Comparison of ENCODE assay signal across 19 cellular contexts in the genomic region with DNA sequence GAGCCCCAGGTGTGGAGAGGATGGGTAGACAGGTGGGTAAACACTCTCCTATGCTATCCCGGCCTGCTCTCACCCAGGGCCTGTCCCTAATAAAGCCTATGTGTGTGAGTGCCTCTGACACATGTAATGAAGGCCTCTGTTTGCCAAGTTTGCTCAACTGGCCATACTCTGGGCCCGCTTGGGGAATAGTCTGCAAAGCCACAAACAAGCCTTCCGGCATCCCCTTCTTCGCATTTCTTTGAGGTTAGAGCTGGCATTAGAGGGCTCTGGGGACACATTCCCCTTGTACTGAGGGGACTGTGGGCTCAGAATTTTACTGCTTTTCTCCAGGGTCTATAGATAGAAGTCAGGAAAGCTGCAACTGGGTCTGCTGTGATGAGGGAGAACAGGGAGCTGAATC.
DNase-seq lines count a peak whose midpoint lies in the region; ATAC-seq lines count a peak whose summit lies in the region.
"Had no signal": no experiment of that assay in that cellular context is flagged by ENCODE, and none has a peak within 500 bp of the region (broad histone marks: within the 10 kb centered on the region; RNA-seq: fewer than 3 reads in every experiment).

No MANE protein-coding gene starts in this region.

- H3K79me1 ChIP-seq in neuronal stem cell (ENCODE audit: low read depth, low read length) = no peaks in the 10 kb centered on the region

- no peak overlapping the region for H3K4me3 ChIP-seq in BLaER1
- H3K4me3 ChIP-seq in neuronal stem cell (ENCODE audit: low read length in 2 of 2) = no peak overlapping the region
- H3K4me3 ChIP-seq: SK-N-MC had no signal

- no peak overlapping the region for H2AFZ ChIP-seq in neuronal stem cell (ENCODE audit: low read length)

- no peak overlapping the region for H2AK5ac ChIP-seq in neuronal stem cell (ENCODE audit: low read depth, low read length)

- H3K4ac ChIP-seq in neuronal stem cell (ENCODE audit: low read length) = no peak overlapping the region

- no peak overlapping the region for H3K23ac ChIP-seq in neuronal stem cell (ENCODE audit: low read depth, low read length, poor library complexity)

- DNase-seq in DMS53 (lab: John Stamatoyannopoulos, UW) (peak; percentile 93), NCI-H69 (lab: John Stamatoyannopoulos, UW) (peak; percentile 51), neuronal stem cell (ENCODE audit: low spot score) (no peak), AML-193 (lab: John Stamatoyannopoulos, UW) (no peak), HT-29 (ENCODE audit: low spot score) (no peak)
- DNase-seq: CD8-positive, alpha-beta T cell; HCEC 1CT; MM.1S; NCI-H2081; NCI-H2227 treated with DMSO at 0.1 percent for 48 hours; NCI-H748 treated with DMSO at 0.1 percent for 48 hours; SIG-M5 had no signal

- no peak overlapping the region for H4K8ac ChIP-seq in neuronal stem cell (ENCODE audit: low read depth, low read length)

- WGBS in neuronal stem cell (ENCODE audit: extremely low coverage in 2 of 2, insufficient read length in 2 of 2, insufficient replicate concordance in 1 of 2), 2 donors = no CpG with 5 or more reads among the region's 4 CpGs

- H3K9ac ChIP-seq in BLaER1 (no peak overlapping the region), neuronal stem cell (ENCODE audit: low read depth, low read length, poor library complexity) (no peak overlapping the region)
- H3K9ac ChIP-seq: KMS-11 had no signal

- no peak overlapping the region for H2BK120ac ChIP-seq in neuronal stem cell (ENCODE audit: low read depth, low read length)

- H3K4me2 ChIP-seq in BLaER1 = peak overlapping the region; percentile 75
- H3K4me2 ChIP-seq in neuronal stem cell (ENCODE audit: insufficient read depth, low read length, poor library complexity, severe bottlenecking) = no peak overlapping the region
- H3K4me2 ChIP-seq: KMS-11 had no signal

- H3K27me3 ChIP-seq in BLaER1 (no peaks in the 10 kb centered on the region), neuronal stem cell (ENCODE audit: control insufficient read depth in 3 of 3, insufficient read depth in 3 of 3, low read depth in 1 of 3, low read length in 3 of 3) (no peaks in the 10 kb centered on the region)

- H3K36me3 ChIP-seq in BLaER1 (no peaks in the 10 kb centered on the region), neuronal stem cell (replicated peaks in 1 of 2; ENCODE audit: control insufficient read depth in 2 of 2, insufficient read depth in 2 of 2, low read length in 2 of 2) (no peaks in the 10 kb centered on the region)

- H2BK5ac ChIP-seq in neuronal stem cell (ENCODE audit: low read length) = no peak overlapping the region

- no peak overlapping the region for H4K91ac ChIP-seq in neuronal stem cell (ENCODE audit: low read depth, low read length, poor library complexity)

- peaks cover 14% of the 10 kb centered on the region; the same call in 1 of the 2 replicates for H4K20me1 ChIP-seq in BLaER1

- no peak overlapping the region for H3K14ac ChIP-seq in neuronal stem cell (ENCODE audit: low read length)

- H3K27ac ChIP-seq in BLaER1 = no peak overlapping the region
- no peak overlapping the region for H3K27ac ChIP-seq in neuronal stem cell (replicated peaks; ENCODE audit: low read length)
- H3K27ac ChIP-seq: C4-2B, KMS-11, RWPE1, SK-N-MC had no signal

- H2BK12ac ChIP-seq in neuronal stem cell (ENCODE audit: low read length) = no peak overlapping the region

- no peak for ATAC-seq in GM19351 (IDR thresholded peaks at IDR 0.05; ENCODE audit: unreplicated experiment)
- ATAC-seq: CD8-positive, alpha-beta T cell; Panc1 had no signal

- H3K4me1 ChIP-seq in BLaER1 (peaks cover 36% of the 10 kb centered on the region), neuronal stem cell (ENCODE audit: control insufficient read depth in 2 of 2, insufficient read depth in 1 of 2, low read depth in 1 of 2, low read length in 2 of 2) (no peaks in the 10 kb centered on the region)

- no peak overlapping the region for H2BK15ac ChIP-seq in neuronal stem cell (ENCODE audit: low read length)

- H3K18ac ChIP-seq in neuronal stem cell (ENCODE audit: low read length) = peak overlapping the region; percentile 50

- H3K9me3 ChIP-seq in BLaER1 (peaks cover 13% of the 10 kb centered on the region; the same call in 1 of the 2 replicates), neuronal stem cell (replicated peaks in 1 of 2; ENCODE audit: control insufficient read depth in 2 of 2, insufficient read depth in 1 of 2, low read depth in 1 of 2, low read length in 2 of 2) (no peaks in the 10 kb centered on the region)

Comparison
In these comparisons a context has a peak if more than half of its experiments do, and no peak if none do; other contexts are left out.
1. DNase-seq: peak in DMS53 (single experiment) and NCI-H69 (single experiment); none in neuronal stem cell (single experiment), AML-193 (0 of 2) and HT-29 (single experiment).